Comparison of ENCODE assay signal across 26 cellular contexts in genomic region chr2:191965733-191966132, GRCh38.
"Had no signal": no experiment of that assay in that cellular context is flagged by ENCODE, and none has a peak within 500 bp of the region (broad histone marks: within the 10 kb centered on the region; RNA-seq: fewer than 3 reads in every experiment).

No MANE protein-coding gene starts in this region.

- H3K4me3 ChIP-seq: pancreas, prostate gland, right lobe of liver, skin epidermis, smooth muscle cell, spleen, suprapubic skin, testis, tibial artery, transverse colon, upper lobe of right lung, uterus had no signal

- H3K27me3 ChIP-seq: neutrophil, pancreas, right lobe of liver, spleen, suprapubic skin, testis, tibial artery, transverse colon, upper lobe of right lung, uterus had no signal

- H3K4me1 ChIP-seq: pancreas, prostate gland, right lobe of liver, spleen, suprapubic skin, testis, tibial artery, upper lobe of right lung, uterus had no signal

- H3K36me3 ChIP-seq: neutrophil, pancreas, prostate gland, right lobe of liver, spleen, suprapubic skin, tibial artery, transverse colon, upper lobe of right lung, uterus had no signal

- H3K27ac ChIP-seq: neutrophil, pancreas, prostate gland, right lobe of liver, skin epidermis, spleen, suprapubic skin, testis, tibial artery, upper lobe of right lung, uterus had no signal

- DNase-seq: naive thymus-derived CD8-positive, alpha-beta T cell; nephron progenitor cell; nucleus accumbens; pancreas; right cardiac atrium; right lobe of liver; spleen; stimulated activated CD4-positive, alpha-beta T cell treated with anti-CD3 and anti-CD28 coated beads, Interleukin-12 subunit alpha, Interleukin-12 subunit beta, amount 100 ng/mL, for 4 hours; stimulated activated CD4-positive, alpha-beta T cell treated with anti-CD3 and anti-CD28 coated beads, Interleukin-1b, Interleukin-23, amount 100 ng/mL, for 48 hours; stimulated activated CD4-positive, alpha-beta T cell treated with anti-CD3 and anti-CD28 coated beads, Interleukin-4, amount 100 ng/mL, for 1 hour; stimulated activated CD4-positive, alpha-beta T cell treated with anti-CD3 and anti-CD28 coated beads, Interleukin-4, amount 100 ng/mL, for 4 hours; stimulated activated CD8-positive, alpha-beta memory T cell treated with anti-CD3 and anti-CD28 coated beads, Interleukin-4, amount 100 ng/mL, for 48 hours; stimulated activated naive CD4-positive, alpha-beta T cell; stimulated activated naive CD8-positive, alpha-beta T cell treated with anti-CD3 and anti-CD28 coated beads, Interleukin-15, amount 100 ng/mL, for 72 hours; stimulated activated naive CD8-positive, alpha-beta T cell treated with anti-CD3 and anti-CD28 coated beads, Interleukin-15, Interleukin-2, amounts not matched to agents 100 U/mL and 50 U/mL, for 24 hours; substantia nigra; testis; tibial artery; transverse colon; upper lobe of right lung; uterus had no signal

- FAIRE-seq: pancreas had no signal

- H3K9me3 ChIP-seq: neutrophil, pancreas, prostate gland, right lobe of liver, spleen, suprapubic skin, testis, tibial artery, transverse colon, upper lobe of right lung, uterus had no signal
